27 cellular contexts compared by ENCODE assay signal in genomic region chr10:6418613-6419216, GRCh38.
"Had no signal": no experiment of that assay in that cellular context is flagged by ENCODE, and none has a peak within 500 bp of the region (broad histone marks: within the 10 kb centered on the region; RNA-seq: fewer than 3 reads in every experiment).

No MANE protein-coding gene starts in this region.

- H3K36me3 ChIP-seq: ascending aorta, cardiac muscle cell had no signal

- DNase-seq: activated B cell treated with CpG ODN at 0.5 μM for 24 hours; activated CD4-positive, alpha-beta memory T cell treated with anti-CD3 and anti-CD28 coated beads, Interleukin-2, amount 10 ng/mL, durations not matched to agents 7 days and 5 days; activated CD4-positive, alpha-beta T cell treated with anti-CD3 and anti-CD28 coated beads for 4 hours; activated CD4-positive, alpha-beta T cell treated with anti-CD3 and anti-CD28 coated beads, Interleukin-2, amount 10 ng/mL, durations not matched to agents 24 days and 14 days; activated CD4-positive, alpha-beta T cell treated with anti-CD3 and anti-CD28 coated beads, Interleukin-2, amount 50 U/mL, for 1 hour; activated CD4-positive, alpha-beta T cell treated with anti-CD3 and anti-CD28 coated beads, Interleukin-2, amount 50 U/mL, for 48 hours; activated CD4-positive, CD25-positive, alpha-beta regulatory T cell treated with anti-CD3 and anti-CD28 coated beads, Interleukin-2, amount 50 U/mL, for 72 hours; activated CD8-positive, alpha-beta memory T cell treated with anti-CD3 and anti-CD28 coated beads for 24 hours; activated CD8-positive, alpha-beta memory T cell treated with anti-CD3 and anti-CD28 coated beads, Interleukin-2, amount 10 ng/mL, durations not matched to agents 7 days and 5 days; activated CD8-positive, alpha-beta T cell treated with anti-CD3 and anti-CD28 coated beads, Interleukin-2, amount 10 ng/mL, durations not matched to agents 7 days and 5 days; activated effector memory CD4-positive, alpha-beta T cell treated with Interleukin-2 at 50 U/mL for 16 hours; activated gamma-delta T cell; activated naive CD4-positive, alpha-beta T cell treated with anti-CD3 and anti-CD28 coated beads, Interleukin-2, amount 10 ng/mL, durations not matched to agents 7 days and 5 days; activated naive CD4-positive, alpha-beta T cell treated with Interleukin-2 at 50 U/mL for 16 hours; activated naive CD8-positive, alpha-beta T cell treated with anti-CD3 and anti-CD28 coated beads, Interleukin-2, amount 10 ng/mL, durations not matched to agents 7 days and 5 days; activated naive CD8-positive, alpha-beta T cell treated with anti-CD3 and anti-CD28 coated beads, Interleukin-2, amount 50 U/mL, for 24 hours; activated T-cell treated with anti-CD3 and anti-CD28 coated beads, Interleukin-2, amount 50 U/mL, for 24 hours; activated T-cell treated with anti-CD3 and anti-CD28 coated beads, Interleukin-2, amount 50 U/mL, for 48 hours; amygdala; anterior cingulate cortex; caudate nucleus; cerebellar nuclear complex; T-helper 2 cell; T-helper 9 cell had no signal

- H3K9me3 ChIP-seq: ascending aorta had no signal

- H3K27ac ChIP-seq: ascending aorta, cardiac muscle cell, VCaP had no signal

- H3K4me1 ChIP-seq: ascending aorta had no signal

- ATAC-seq: activated CD8-positive, alpha-beta memory T cell treated with anti-CD3 and anti-CD28 coated beads, Interleukin-2, amount 10 ng/mL, durations not matched to agents 7 days and 5 days; activated CD8-positive, alpha-beta T cell treated with anti-CD3 and anti-CD28 coated beads, Interleukin-2, amount 10 ng/mL, durations not matched to agents 7 days and 5 days; activated naive CD8-positive, alpha-beta T cell treated with anti-CD3 and anti-CD28 coated beads, Interleukin-2, amount 50 U/mL, for 24 hours had no signal

- H3K27me3 ChIP-seq: ascending aorta, cardiac muscle cell had no signal

- H3K4me3 ChIP-seq: ascending aorta, cardiac muscle cell had no signal
